ENCODE assay signal across 8 cellular contexts in genomic region chrX:23008431-23009099, GRCh38. TPM values are rescaled to one million over a fixed set of nuclear protein-coding genes. Genes with fewer than 3 reads are reported as not detected.
A peak's percentile ranks its signal among the peaks of the same experiment; 100 is the strongest.
DNase-seq lines count a peak whose midpoint lies in the region; FAIRE-seq and TF ChIP-seq lines count a peak whose summit lies in the region.
"Had no signal": no experiment of that assay in that cellular context is flagged by ENCODE, and none has a peak within 500 bp of the region (broad histone marks: within the 10 kb centered on the region; RNA-seq: fewer than 3 reads in every experiment).

No MANE protein-coding gene starts in this region.

- H3K36me3 Mint-ChIP-seq in activated naive CD8-positive, alpha-beta T cell treated with anti-CD3 and anti-CD28 coated beads for 36 hours: no peaks in the 10 kb centered on the region
- no peaks in the 10 kb centered on the region for H3K36me3 Mint-ChIP-seq in T-helper 2 cell treated with Interferon-gamma antibody and Interleukin-4, amounts not matched to agents 5 μg/mL and 100 μg/mL, for 36 hours (ENCODE audit: low read depth)

- no peak overlapping the region for H3K23ac ChIP-seq in H1 (ENCODE audit: insufficient read length)

- no peaks in the 10 kb centered on the region for H4K20me1 ChIP-seq in H1 (replicated peaks in 1 of 2; ENCODE audit: control insufficient read depth in 1 of 2, insufficient read depth in 2 of 2, low read length in 2 of 2)

- no peak overlapping the region for H3K56ac ChIP-seq in H1 (replicated peaks; ENCODE audit: insufficient read length, low read depth, low read length)

- CTCF ChIA-PET in H1 (lab: Charles Lee; ENCODE audit: partially characterized antibody): interaction anchor here (0.6 to 1.8 kb wide), 9 partner anchors 40 to 873 kb away, joined by 3 to 9 read pairs (median 3); no protein-coding TSS in a partner anchor

- H3K9me3 ChIP-seq in H1 (ENCODE audit: insufficient read depth in 2 of 2, low read depth in 1 of 2, low read length in 1 of 2) (no peaks in the 10 kb centered on the region), parathyroid adenoma (ENCODE audit: control insufficient read depth, low read length) (no peaks in the 10 kb centered on the region), esophagus squamous epithelium (no peaks in the 10 kb centered on the region)

- no peak overlapping the region for H2BK120ac ChIP-seq in H1 (replicated peaks; ENCODE audit: low read depth, low read length)

- H3K27me3 Mint-ChIP-seq in activated naive CD8-positive, alpha-beta T cell treated with anti-CD3 and anti-CD28 coated beads for 36 hours: no peaks in the 10 kb centered on the region
- H3K27me3 Mint-ChIP-seq in T-helper 2 cell treated with Interferon-gamma antibody and Interleukin-4, amounts not matched to agents 5 μg/mL and 100 μg/mL, for 36 hours (ENCODE audit: low read depth): no peaks in the 10 kb centered on the region

- H3K23me2 ChIP-seq in H1 (ENCODE audit: low read depth, low read length): no peaks in the 10 kb centered on the region

- H2AK5ac ChIP-seq in H1 (ENCODE audit: low read depth, low read length): no peak overlapping the region

- H3K4ac ChIP-seq in H1 (replicated peaks; ENCODE audit: insufficient read length, low read depth, low read length): no peak overlapping the region

- TF ChIP-seq POLR2A in H1 (IDR thresholded peaks at IDR 0.05; ENCODE audit: control extremely low read depth in 1 of 2, low read depth in 2 of 2, low read length in 2 of 2) (no peak), esophagus squamous epithelium (IDR thresholded peaks at IDR 0.05) (no peak)

- H3K4me3 ChIP-seq in GM12865 (ENCODE audit: low read depth, low read length) (no peak overlapping the region), H1 (ENCODE audit: extremely low read depth in 1 of 4, insufficient read depth in 2 of 4, low read depth in 3 of 4, low read length in 4 of 4) (no peak overlapping the region), parathyroid adenoma (ENCODE audit: low read depth, low read length) (no peak overlapping the region), esophagus squamous epithelium (no peak overlapping the region)

- H3K4me2 ChIP-seq in H1 (ENCODE audit: insufficient read depth in 1 of 2, low read depth in 2 of 2, low read length in 2 of 2) (no peak overlapping the region), parathyroid adenoma (ENCODE audit: low read length) (no peak overlapping the region)

- H3K79me2 ChIP-seq in H1 (ENCODE audit: control insufficient read depth in 1 of 2, insufficient read depth in 2 of 2, low read length in 2 of 2): no peaks in the 10 kb centered on the region
- H3K79me2 ChIP-seq in parathyroid adenoma: no peaks in the 10 kb centered on the region

- 90% methylated on average over 1 of the region's 1 CpG; no CpG with 5 or more reads in 1 of the 2 experiments for WGBS in H1 (ENCODE audit: extremely low coverage in 1 of 2, insufficient coverage in 1 of 2, insufficient read length in 1 of 2, insufficient replicate concordance in 2 of 2, low coverage in 1 of 2, low lambda C conversion rate in 2 of 2, missing lambda C conversion rate in 1 of 2), 2 experiments
- 33 to 53% methylated on average over 1 of the region's 1 CpG for WGBS in esophagus squamous epithelium, 2 donors

- no peak overlapping the region for H2BK5ac ChIP-seq in H1 (ENCODE audit: low read depth, low read length)

- no peak overlapping the region for H3K27ac ChIP-seq in H1 (ENCODE audit: low read depth, low read length)
- no peak overlapping the region for H3K27ac ChIP-seq in parathyroid adenoma
- no peak overlapping the region for H3K27ac ChIP-seq in esophagus squamous epithelium

- no peak overlapping the region for H2BK15ac ChIP-seq in H1 (ENCODE audit: low read length)

- H3K27ac Mint-ChIP-seq in activated naive CD8-positive, alpha-beta T cell treated with anti-CD3 and anti-CD28 coated beads for 36 hours: no peak overlapping the region
- no peak overlapping the region for H3K27ac Mint-ChIP-seq in T-helper 2 cell treated with Interferon-gamma antibody and Interleukin-4, amounts not matched to agents 5 μg/mL and 100 μg/mL, for 36 hours

- no peak overlapping the region for H3K4me3 Mint-ChIP-seq in activated naive CD8-positive, alpha-beta T cell treated with anti-CD3 and anti-CD28 coated beads for 36 hours
- H3K4me3 Mint-ChIP-seq in T-helper 2 cell treated with Interferon-gamma antibody and Interleukin-4, amounts not matched to agents 5 μg/mL and 100 μg/mL, for 36 hours: no peak overlapping the region

- H3K4me1 Mint-ChIP-seq in activated naive CD8-positive, alpha-beta T cell treated with anti-CD3 and anti-CD28 coated beads for 36 hours: peaks cover 9% of the 10 kb centered on the region
- no peaks in the 10 kb centered on the region for H3K4me1 Mint-ChIP-seq in T-helper 2 cell treated with Interferon-gamma antibody and Interleukin-4, amounts not matched to agents 5 μg/mL and 100 μg/mL, for 36 hours (ENCODE audit: low read depth)

- no peak overlapping the region for H2BK12ac ChIP-seq in H1 (ENCODE audit: low read depth, low read length)

- H3K4me1 ChIP-seq in H1 (replicated peaks in 1 of 4; ENCODE audit: control insufficient read depth in 3 of 4, insufficient read depth in 4 of 4, low read length in 3 of 4) (no peaks in the 10 kb centered on the region), parathyroid adenoma (peaks cover 3% of the 10 kb centered on the region), esophagus squamous epithelium (no peaks in the 10 kb centered on the region)

- H2AFZ ChIP-seq in H1 (ENCODE audit: low read length) (no peak overlapping the region), parathyroid adenoma (no peak overlapping the region)

- no peak overlapping the region for H4K8ac ChIP-seq in H1 (ENCODE audit: extremely low read depth, insufficient read depth, low read length)

- TF ChIP-seq RAD21 in H1 (IDR thresholded peaks at IDR 0.05 in 1 of 2, conservative IDR thresholded peaks at IDR 0.05 in 1 of 2; ENCODE audit: low read depth in 2 of 2, low read length in 2 of 2): peak; percentile 62 to 70

- no peak overlapping the region for H2BK20ac ChIP-seq in H1 (ENCODE audit: low read length)

- no peak for TF ChIP-seq EP300 in H1 (IDR thresholded peaks at IDR 0.05; ENCODE audit: borderline replicate concordance in 1 of 2, low read depth in 2 of 2, low read length in 2 of 2)

- H3K36me3 ChIP-seq in H1 (ENCODE audit: control insufficient read depth in 2 of 4, insufficient read depth in 4 of 4, low read length in 3 of 4): no peaks in the 10 kb centered on the region
- H3K36me3 ChIP-seq in parathyroid adenoma (ENCODE audit: control insufficient read depth, insufficient read depth, low read length): no peaks in the 10 kb centered on the region
- no peaks in the 10 kb centered on the region for H3K36me3 ChIP-seq in esophagus squamous epithelium

- DNase-seq in GM12865 (ENCODE audit: low read depth): peak; percentile 9
- DNase-seq in NCI-H446 (lab: John Stamatoyannopoulos, UW): peak; percentile 6 to 40
- DNase-seq in H1 (ENCODE audit: low read depth in 1 of 2, low spot score in 2 of 2): no peak
- no peak for DNase-seq in activated naive CD8-positive, alpha-beta T cell treated with anti-CD3 and anti-CD28 coated beads for 36 hours
- no peak for DNase-seq in T-helper 2 cell treated with Interferon-gamma antibody and Interleukin-4, amounts not matched to agents 5 μg/mL and 100 μg/mL, for 36 hours (ENCODE audit: low spot score)
- DNase-seq in esophagus squamous epithelium (lab: John Stamatoyannopoulos, UW): no peak
- DNase-seq: right cardiac atrium had no signal

- H3K27me3 ChIP-seq in H1 (replicated peaks in 1 of 4; ENCODE audit: control insufficient read depth in 3 of 4, extremely low read depth in 1 of 4, insufficient read depth in 3 of 4, low read length in 3 of 4): no peaks in the 10 kb centered on the region
- no peaks in the 10 kb centered on the region for H3K27me3 ChIP-seq in parathyroid adenoma (ENCODE audit: control insufficient read depth, insufficient read depth, low read length)
- H3K27me3 ChIP-seq in esophagus squamous epithelium: no peaks in the 10 kb centered on the region

- intact Hi-C loops in esophagus squamous epithelium (cut with DNase I): no loop called here

- H4K91ac ChIP-seq in H1 (replicated peaks; ENCODE audit: insufficient read length, low read length): no peak overlapping the region

- no peak overlapping the region for H3K18ac ChIP-seq in H1 (ENCODE audit: extremely low read depth, low read length)

- TF ChIP-seq CTCF in GM12865 (IDR thresholded peaks at IDR 0.05; ENCODE audit: insufficient read depth, low read depth, low read length, missing control alignments): no peak
- peak in 2 of 3 experiments; percentile 40 to 52; a peak in 2 of 4 replicates for TF ChIP-seq CTCF in H1 (IDR thresholded peaks at IDR 0.05; ENCODE audit: control extremely low read depth in 1 of 3, insufficient read depth in 1 of 3, low read depth in 1 of 3, low read length in 3 of 3)
- TF ChIP-seq CTCF in parathyroid adenoma (IDR thresholded peaks at IDR 0.05): peak; percentile 39
- TF ChIP-seq CTCF in esophagus squamous epithelium (IDR thresholded peaks at IDR 0.05): peak in 3 of 6 experiments; percentile 30 to 34 (median 32)

- peaks cover 1% of the 10 kb centered on the region for H3K9me3 Mint-ChIP-seq in activated naive CD8-positive, alpha-beta T cell treated with anti-CD3 and anti-CD28 coated beads for 36 hours
- H3K9me3 Mint-ChIP-seq in T-helper 2 cell treated with Interferon-gamma antibody and Interleukin-4, amounts not matched to agents 5 μg/mL and 100 μg/mL, for 36 hours: no peaks in the 10 kb centered on the region

- no peak overlapping the region for H4K5ac ChIP-seq in H1 (ENCODE audit: insufficient read length, low read depth, low read length)

- H3K79me1 ChIP-seq in H1 (ENCODE audit: low read depth, low read length): no peaks in the 10 kb centered on the region

- POLR2A ChIA-PET in H1 (lab: Charles Lee; ENCODE audit: partially characterized antibody): no interaction called here

- FAIRE-seq in H1 (lab: Jason Lieb, UNC): peak; percentile 19

- H3K14ac ChIP-seq in H1 (ENCODE audit: insufficient read length): no peak overlapping the region

- no peak overlapping the region for H3K9ac ChIP-seq in H1 (replicated peaks in 1 of 4; ENCODE audit: extremely low read depth in 1 of 4, low read depth in 3 of 4, low read length in 3 of 4)
- H3K9ac ChIP-seq in parathyroid adenoma: no peak overlapping the region

TF ChIP-seq in H1, 55 proteins besides CTCF, POLR2A, EP300 and RAD21 (continues in another document):
- TF ChIP-seq SIN3A (conservative IDR thresholded peaks at IDR 0.05 in 1 of 2, IDR thresholded peaks at IDR 0.05 in 1 of 2; ENCODE audit: low read depth in 1 of 2, low read length in 2 of 2): no peak

RNA-seq across cellular contexts. Expression of gene DDX53, which starts 8.8 kb away (rescaled TPM):
- total RNA-seq in H1 (2021; fragmentation: NEBNext Ultra II Directional; extraction: Animal tissue kit (Norgen Biotek cat#: 25700)): not detected in 2 replicates
- not detected in 2 replicates for polyA plus RNA-seq in H1 (2011; rRNA removed)
- polyA plus RNA-seq in H1 (2011; cell fraction: cytosol; rRNA removed): not detected
- polyA plus RNA-seq in H1 (2011; cell fraction: nucleus; rRNA removed): not detected
- not detected in 4 replicates for polyA plus RNA-seq in H1 (2012, experiment 1 of 2)
- polyA plus RNA-seq in H1 (2012, experiment 2 of 2): not detected
- polyA plus RNA-seq in H1 (2013, experiment 1 of 2): not detected
- not detected for polyA plus RNA-seq in H1 (2013, experiment 2 of 2)
- not detected in 2 replicates for polyA minus RNA-seq in H1 (2011; rRNA and poly(A)+ RNA removed)
- polyA minus RNA-seq in H1 (2011; cell fraction: cytosol; rRNA and poly(A)+ RNA removed): not detected
- not detected for polyA minus RNA-seq in H1 (2011; cell fraction: nucleus; rRNA and poly(A)+ RNA removed)
- not detected for total RNA-seq in activated naive CD8-positive, alpha-beta T cell treated with anti-CD3 and anti-CD28 coated beads for 36 hours
- not detected for total RNA-seq in esophagus squamous epithelium
- total RNA-seq: right cardiac atrium had no signal
- polyA plus RNA-seq: right cardiac atrium had no signal

Comparison
In these comparisons a context has a peak if more than half of its experiments do, and no peak if none do; other contexts are left out.
1. DNase-seq: peak in GM12865 (single experiment) and NCI-H446 (2 of 2); none in H1 (0 of 2), activated naive CD8-positive, alpha-beta T cell treated with anti-CD3 and anti-CD28 coated beads for 36 hours (single experiment), T-helper 2 cell treated with Interferon-gamma antibody and Interleukin-4, amounts not matched to agents 5 μg/mL and 100 μg/mL, for 36 hours (single experiment) and esophagus squamous epithelium (single experiment).